Comparison of ENCODE assay signal across 18 cellular contexts in genomic region chr12:120939523-120939922, GRCh38. TPM values are rescaled to one million over a fixed set of nuclear protein-coding genes. Genes with fewer than 3 reads are reported as not detected.
DNase-seq lines count a peak whose midpoint lies in the region; ATAC-seq, FAIRE-seq and TF ChIP-seq lines count a peak whose summit lies in the region.
"Had no signal": no experiment of that assay in that cellular context is flagged by ENCODE, and none has a peak within 500 bp of the region (broad histone marks: within the 10 kb centered on the region; RNA-seq: fewer than 3 reads in every experiment).

No MANE protein-coding gene starts in this region.

- no peak for FAIRE-seq in GM12891 (lab: Jason Lieb, UNC)
- FAIRE-seq: GM18507 had no signal

- intact Hi-C loops in left ventricle myocardium superior (cut with micrococcal nuclease) = no loop called here
- intact Hi-C loops in psoas muscle (cut with DNase I) = no loop called here
- intact Hi-C loops in esophagus squamous epithelium (cut with DNase I) = no loop called here

- ATAC-seq in left ventricle myocardium superior = peak; percentile 72
- ATAC-seq in psoas muscle = no peak
- no peak for ATAC-seq in GM21526 (IDR thresholded peaks at IDR 0.05; ENCODE audit: low FRiP score, unreplicated experiment)
- no peak for ATAC-seq in HG03175 (IDR thresholded peaks at IDR 0.05; ENCODE audit: unreplicated experiment)
- ATAC-seq: activated T-helper 17 cell treated with anti-CD3 and anti-CD28 coated beads, Interleukin-2, amount 50 U/mL, for 72 hours; foreskin keratinocyte had no signal

- peaks cover 0 to 5% (median 3%) of the 10 kb centered on the region in 3 donors for H3K27me3 ChIP-seq in psoas muscle (ENCODE audit: insufficient read depth in 3 of 3, low read length in 2 of 3)
- peaks cover 0 to 12% (median 0%) of the 10 kb centered on the region in 4 donors for H3K27me3 ChIP-seq in esophagus squamous epithelium
- H3K27me3 ChIP-seq: SJCRH30, transverse colon had no signal

- H3K9me3 ChIP-seq in psoas muscle (no peaks in the 10 kb centered on the region), esophagus squamous epithelium (no peaks in the 10 kb centered on the region)
- H3K9me3 ChIP-seq: SJCRH30, transverse colon had no signal

- no peak for DNase-seq in GM12891 (ENCODE audit: insufficient read length, low spot score)
- DNase-seq in SKM-1 (lab: John Stamatoyannopoulos, UW; ENCODE audit: unreplicated experiment) = peak; percentile 3
- DNase-seq in left ventricle myocardium superior = no peak
- peak; percentile 18 to 57 for DNase-seq in psoas muscle
- DNase-seq in esophagus squamous epithelium (lab: John Stamatoyannopoulos, UW) = no peak
- DNase-seq in activated gamma-delta T cell treated with Interleukin-2 at 50 U/mL for 16 hours = no peak
- DNase-seq: foreskin keratinocyte, islet precursor cell, NCI-H774, SJCRH30, transverse colon had no signal

- H3K4me3 ChIP-seq in psoas muscle (no peak overlapping the region), esophagus squamous epithelium (no peak overlapping the region)
- H3K4me3 ChIP-seq: SJCRH30, transverse colon had no signal

- H3K27ac ChIP-seq in psoas muscle (no peak overlapping the region), esophagus squamous epithelium (no peak overlapping the region)
- H3K27ac ChIP-seq: foreskin keratinocyte, SJCRH30, transverse colon, VCaP had no signal

- WGBS in psoas muscle, 3 donors = 20 to 32% (median 27%) methylated on average over 3 of the region's 3 CpGs
- WGBS in esophagus squamous epithelium, 2 donors = 24 to 50% methylated on average over 2 to 3 of the region's 3 CpGs

- H3K36me3 ChIP-seq in psoas muscle (ENCODE audit: insufficient read depth in 1 of 2, low read depth in 1 of 2) (no peaks in the 10 kb centered on the region), esophagus squamous epithelium (no peaks in the 10 kb centered on the region)
- H3K36me3 ChIP-seq: SJCRH30, transverse colon had no signal

- no peaks in the 10 kb centered on the region for H3K4me1 ChIP-seq in psoas muscle
- H3K4me1 ChIP-seq in esophagus squamous epithelium = peaks cover 0 to 19% (median 0%) of the 10 kb centered on the region in 3 donors
- H3K4me1 ChIP-seq: foreskin keratinocyte, SJCRH30 had no signal

- no peak for TF ChIP-seq CTCF in psoas muscle (IDR thresholded peaks at IDR 0.05)
- no peak for TF ChIP-seq CTCF in esophagus squamous epithelium (IDR thresholded peaks at IDR 0.05)

- TF ChIP-seq POLR2A in GM12891 (IDR thresholded peaks at IDR 0.05; ENCODE audit: low read depth, low read length) (no peak), esophagus squamous epithelium (IDR thresholded peaks at IDR 0.05) (no peak)

TF ChIP-seq in GM12891, 5 proteins besides CTCF, POLR2A, EP300 and RAD21:
- TF ChIP-seq SPI1 (IDR thresholded peaks at IDR 0.05; ENCODE audit: low read depth, low read length) = 0 out of 2 replicates have a peak, but pooled peaks have one; percentile 5
- TF ChIP-seq TAF1 (IDR thresholded peaks at IDR 0.05; ENCODE audit: low read depth, low read length) = no peak
TF ChIP-seq in GM12891: peak in this region for 1.

RNA-seq across cellular contexts. Expression of gene SPPL3, which starts 35.4 kb away (rescaled TPM):
- 11.1 TPM for polyA plus RNA-seq in GM12891 (2012; ENCODE audit: low read depth, missing spikeins)
- total RNA-seq in left ventricle myocardium superior = 34.6 TPM
- total RNA-seq in psoas muscle = 10 to 100 TPM; 17.5 to 24.2 (median 19.7) TPM
- polyA plus RNA-seq in psoas muscle = 10 to 100 TPM in 1 of 3 donors, 1 to 10 TPM in 2; 7.3 to 11.6 (median 9.2) TPM
- 10 to 100 TPM; 30.3 to 47.1 (median 34.2) TPM for total RNA-seq in esophagus squamous epithelium

RNA-seq across cellular contexts. Expression of gene HNF1A, which starts 38.8 kb away (rescaled TPM):
- not detected for polyA plus RNA-seq in GM12891 (2012; ENCODE audit: low read depth, missing spikeins)
- total RNA-seq in left ventricle myocardium superior (not detected), psoas muscle (not detected), esophagus squamous epithelium (not detected)
- polyA plus RNA-seq in psoas muscle = under 1 TPM in 2 of 3 donors, not detected in 1; 0.07 to 0.18 TPM
- total RNA-seq: activated T-helper 17 cell treated with anti-CD3 and anti-CD28 coated beads, Interleukin-2, amount 50 U/mL, for 72 hours; foreskin keratinocyte; MCF 10A; osteocyte had no signal
- polyA plus RNA-seq: foreskin keratinocyte had no signal

Comparison
In these comparisons a context has a peak if more than half of its experiments do, and no peak if none do; other contexts are left out.
1. DNase-seq: peak in SKM-1 (single experiment) and psoas muscle (2 of 2); none in GM12891 (single experiment), left ventricle myocardium superior (single experiment), esophagus squamous epithelium (single experiment) and activated gamma-delta T cell treated with Interleukin-2 at 50 U/mL for 16 hours (single experiment).